In the genomic region with DNA sequence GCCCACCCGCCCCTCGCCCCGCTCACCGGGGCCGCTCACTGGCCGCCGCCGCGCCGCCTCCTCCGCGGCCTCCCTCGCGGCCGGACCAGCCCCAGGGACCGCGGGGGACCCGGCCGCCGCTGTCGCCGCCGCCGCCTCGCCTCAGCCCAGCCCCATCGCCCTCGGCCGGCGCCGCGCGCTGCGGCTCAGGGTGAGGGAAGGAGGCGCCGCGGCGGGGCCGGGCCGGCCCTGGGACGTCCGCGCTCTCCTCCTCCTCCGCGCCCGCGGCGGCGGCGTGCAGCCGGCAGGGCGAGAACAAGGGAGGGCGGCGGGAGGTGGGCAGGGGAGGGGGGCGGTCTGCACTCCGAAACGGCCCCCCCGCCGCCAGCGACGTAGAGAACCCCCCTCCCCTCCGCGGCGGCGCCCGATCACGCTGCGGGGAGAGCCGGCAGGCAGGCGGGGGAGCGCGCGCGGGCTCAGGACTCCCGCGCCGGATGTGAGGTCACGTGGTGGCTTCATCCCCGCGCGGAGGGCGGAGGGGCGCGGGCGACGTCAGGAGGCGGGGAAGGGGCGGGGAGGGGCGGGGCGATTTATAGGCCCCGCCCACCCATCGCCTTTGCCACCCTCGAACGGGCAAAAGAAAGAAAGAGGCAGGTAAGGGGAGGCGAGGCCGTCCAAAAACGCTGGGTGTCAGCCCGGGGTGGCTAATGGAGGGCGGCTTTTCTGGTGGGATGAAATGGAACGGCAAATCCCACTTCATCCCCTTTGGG, we compare ENCODE assay signal across 8 cellular contexts. TPM values are rescaled to one million over a fixed set of nuclear protein-coding genes. Genes with fewer than 3 reads are reported as not detected.
DNase-seq lines count a peak whose midpoint lies in the region; ATAC-seq and TF ChIP-seq lines count a peak whose summit lies in the region.

A gene (minus strand): TSS at position 463 of the 749 bp plus-strand sequence. CDS start 24,812 bp downstream, outside the sequence.

- POLR2A ChIA-PET in activated CD4-positive, alpha-beta T cell treated with anti-CD3 and anti-CD28 coated beads for 36 hours (lab: Charles Lee) = interaction anchor here (0.6 kb wide), 1 partner anchor 70 kb away, joined by 4 read pairs; no protein-coding TSS in a partner anchor

- H3K4me1 Mint-ChIP-seq in activated CD4-positive, alpha-beta T cell treated with anti-CD3 and anti-CD28 coated beads for 36 hours = peaks cover 54% of the 10 kb centered on the region
- H3K4me1 Mint-ChIP-seq in chondrocyte (ENCODE audit: low read depth) = peaks cover 51% of the 10 kb centered on the region

- TF ChIP-seq POLR2A in GM19193 (IDR thresholded peaks at IDR 0.05; ENCODE audit: extremely low read depth, insufficient read depth, insufficient read length) = peak; percentile 74

- peak; percentile 97 for DNase-seq in AG20443 (ENCODE audit: low spot score)
- DNase-seq in NCI-H510A treated with DMSO at 0.1 percent for 48 hours (lab: John Stamatoyannopoulos, UW) = peak; percentile 56
- DNase-seq in activated CD4-positive, alpha-beta T cell treated with anti-CD3 and anti-CD28 coated beads for 36 hours = peak; percentile 94
- DNase-seq in chondrocyte (ENCODE audit: low spot score) = peak; percentile 92
- peak; percentile 62 for DNase-seq in kidney glomerular epithelial cell (lab: John Stamatoyannopoulos, UW)
- DNase-seq in stimulated activated CD4-positive, alpha-beta T cell treated with anti-CD3 and anti-CD28 coated beads, Interleukin-1b, Interleukin-23, amount 100 ng/mL, for 24 hours (ENCODE audit: low read depth in 4 of 4, low spot score in 1 of 4) = peak; percentile 67 to 79 (median 78)

- no peak for TF ChIP-seq CTCF in chondrocyte (IDR thresholded peaks at IDR 0.05)

- CTCF ChIA-PET in activated CD4-positive, alpha-beta T cell treated with anti-CD3 and anti-CD28 coated beads for 36 hours (lab: Charles Lee) = interaction anchor here (0.6 to 3.7 kb wide), 7 partner anchors 14 to 1101 kb away, joined by 3 to 48 read pairs (median 3); no protein-coding TSS in a partner anchor

- ATAC-seq in HG03432 (IDR thresholded peaks at IDR 0.05; ENCODE audit: unreplicated experiment) = peak; percentile 76
- ATAC-seq in activated CD4-positive, alpha-beta T cell treated with anti-CD3 and anti-CD28 coated beads for 36 hours = peak; percentile 75

- H3K36me3 Mint-ChIP-seq in activated CD4-positive, alpha-beta T cell treated with anti-CD3 and anti-CD28 coated beads for 36 hours (ENCODE audit: low read depth) = peaks cover 52% of the 10 kb centered on the region
- H3K36me3 Mint-ChIP-seq in chondrocyte (ENCODE audit: low read depth) = peaks cover 6% of the 10 kb centered on the region

- H3K27me3 Mint-ChIP-seq in activated CD4-positive, alpha-beta T cell treated with anti-CD3 and anti-CD28 coated beads for 36 hours = peaks cover 2% of the 10 kb centered on the region
- H3K27me3 Mint-ChIP-seq in chondrocyte (ENCODE audit: low read depth) = no peaks in the 10 kb centered on the region

- peak within 1 kb of the TSS; percentile 95 for H3K4me3 Mint-ChIP-seq in activated CD4-positive, alpha-beta T cell treated with anti-CD3 and anti-CD28 coated beads for 36 hours
- H3K4me3 Mint-ChIP-seq in chondrocyte (ENCODE audit: unreplicated experiment) = peak within 1 kb of the TSS; percentile 83

- H3K9me3 Mint-ChIP-seq in activated CD4-positive, alpha-beta T cell treated with anti-CD3 and anti-CD28 coated beads for 36 hours (ENCODE audit: low read depth) = no peaks in the 10 kb centered on the region
- H3K9me3 Mint-ChIP-seq in chondrocyte (ENCODE audit: low read depth) = no peaks in the 10 kb centered on the region

- peak within 1 kb of the TSS; percentile 93 for H3K27ac Mint-ChIP-seq in activated CD4-positive, alpha-beta T cell treated with anti-CD3 and anti-CD28 coated beads for 36 hours
- H3K27ac Mint-ChIP-seq in chondrocyte (ENCODE audit: unreplicated experiment) = peak within 1 kb of the TSS; percentile 95

- intact Hi-C loops in activated CD4-positive, alpha-beta T cell treated with anti-CD3 and anti-CD28 coated beads for 36 hours (cut with DNase I, micrococcal nuclease) = loop anchor here (1.0 to 5.0 kb wide), 12 partner anchors 34 to 1057 kb away; a partner anchor contains a TSS

RNA-seq across cellular contexts. Expression of the gene that starts here (rescaled TPM):
- 100 to 1,000 TPM in 1 of 2 experiments, 10 to 100 TPM in 1; 61.4 to 107 TPM for total RNA-seq in activated CD4-positive, alpha-beta T cell treated with anti-CD3 and anti-CD28 coated beads for 36 hours
- total RNA-seq in chondrocyte = 65.7 to 92.4 TPM (median 87.7 TPM) in 3 replicates

Comparison
In these comparisons a context has a peak if more than half of its experiments do, and no peak if none do; other contexts are left out.
1. Peak in every context shown above with its lines: DNase-seq and ATAC-seq.